Comparison of ENCODE assay signal across 8 cellular contexts in genomic region chr20:15708984-15709598, GRCh38.
DNase-seq lines count a peak whose midpoint lies in the region; ATAC-seq, FAIRE-seq and TF ChIP-seq lines count a peak whose summit lies in the region.

No MANE protein-coding gene starts in this region.

- POLR2A ChIA-PET in Panc1 (lab: Charles Lee): no interaction called here

- H3K9me3 ChIP-seq in Panc1 (ENCODE audit: control insufficient read depth, insufficient read depth, low read depth, low read length) (no peaks in the 10 kb centered on the region), pancreas (no peaks in the 10 kb centered on the region), suprapubic skin (no peaks in the 10 kb centered on the region)

- no peaks in the 10 kb centered on the region for H3K27me3 ChIP-seq in Panc1 (ENCODE audit: control insufficient read depth, insufficient read depth, low read length)
- H3K27me3 ChIP-seq in dorsolateral prefrontal cortex: no peaks in the 10 kb centered on the region
- H3K27me3 ChIP-seq in pancreas: no peaks in the 10 kb centered on the region
- H3K27me3 ChIP-seq in suprapubic skin: no peaks in the 10 kb centered on the region

- WGBS in pancreas, 2 donors: 55 to 57% methylated on average over 9 of the region's 9 CpGs
- 72% methylated on average over 9 of the region's 9 CpGs for WGBS in suprapubic skin

- intact Hi-C loops in Panc1 (cut with micrococcal nuclease; ENCODE audit: unreplicated experiment) (no loop called here), dorsolateral prefrontal cortex (cut with DNase I) (no loop called here), pancreas (cut with DNase I) (no loop called here)

- H3K27ac ChIP-seq in Panc1 (ENCODE audit: low read length): no peak overlapping the region
- no peak overlapping the region for H3K27ac ChIP-seq in dorsolateral prefrontal cortex
- no peak overlapping the region for H3K27ac ChIP-seq in pancreas
- H3K27ac ChIP-seq in suprapubic skin: no peak overlapping the region

- no peak for FAIRE-seq in pancreas (lab: Jason Lieb, UNC)

- no TSS peak for BruUV-seq in Panc1 (replicated peaks; lab: Mats Ljungman, UMichigan)

- in situ Hi-C loops in Panc1 (cut with HindIII; ENCODE audit: low pct_unique_long_range_greater_than_20kb, low sequenced_read_pairs): no loop called here

- DNase-seq in NCI-H82 (lab: John Stamatoyannopoulos, UW): peak; percentile 23
- DNase-seq in NCI-H82 treated with DMSO at 0.1 percent for 48 hours (lab: John Stamatoyannopoulos, UW; ENCODE audit: unreplicated experiment): no peak
- DNase-seq in Panc1 (ENCODE audit: low read depth, low spot score): no peak
- peak in 3 of 10 donors; percentile 45 to 48 (median 46) for DNase-seq in dorsolateral prefrontal cortex
- DNase-seq in pancreas: peak; percentile 20 to 85 (median 52)
- no peak for DNase-seq in suprapubic skin (ENCODE audit: low spot score in 2 of 2)
- DNase-seq in cortex of kidney (lab: John Stamatoyannopoulos, UW): no peak

- no peak for TF ChIP-seq EP300 in suprapubic skin (IDR thresholded peaks at IDR 0.05)

- peak; percentile 70 for TF ChIP-seq CTCF in Panc1 (IDR thresholded peaks at IDR 0.05)
- TF ChIP-seq CTCF in dorsolateral prefrontal cortex (IDR thresholded peaks at IDR 0.05 in 54 of 56, conservative IDR thresholded peaks at IDR 0.05 in 2 of 56; ENCODE audit: low read depth in 1 of 56, partially characterized antibody in 56 of 56): peak in 54 of 56 donors; percentile 19 to 71 (median 52)
- TF ChIP-seq CTCF in pancreas (IDR thresholded peaks at IDR 0.05): peak in 3 of 4 donors; percentile 28 to 45 (median 42)
- TF ChIP-seq CTCF in suprapubic skin (IDR thresholded peaks at IDR 0.05): no peak

- H3K36me3 ChIP-seq in Panc1 (ENCODE audit: control insufficient read depth, insufficient read depth, low read length): no peaks in the 10 kb centered on the region
- no peaks in the 10 kb centered on the region for H3K36me3 ChIP-seq in pancreas
- no peaks in the 10 kb centered on the region for H3K36me3 ChIP-seq in suprapubic skin

- CTCF ChIA-PET in Panc1 (lab: Charles Lee): no interaction called here

- peak; percentile 68 for ATAC-seq in HG02588 (IDR thresholded peaks at IDR 0.05; ENCODE audit: unreplicated experiment)
- ATAC-seq in Panc1: peak; percentile 60; the same call in 1 of the 2 replicates
- ATAC-seq in pancreas: peak; percentile 46 to 81 (median 67)

- H3K4me1 ChIP-seq in Panc1 (ENCODE audit: control insufficient read depth, insufficient read depth, low read length): no peaks in the 10 kb centered on the region
- H3K4me1 ChIP-seq in pancreas: no peaks in the 10 kb centered on the region
- no peaks in the 10 kb centered on the region for H3K4me1 ChIP-seq in suprapubic skin

- no peak for TF ChIP-seq POLR2A in suprapubic skin (IDR thresholded peaks at IDR 0.05)

- H3K4me3 ChIP-seq in Panc1 (ENCODE audit: low read depth in 2 of 2, low read length in 2 of 2) (no peak overlapping the region), dorsolateral prefrontal cortex (no peak overlapping the region), pancreas (no peak overlapping the region), suprapubic skin (no peak overlapping the region)

Comparison
In these comparisons a context has a peak if more than half of its experiments do, and no peak if none do; other contexts are left out.
1. DNase-seq: peak in NCI-H82 (single experiment) and pancreas (6 of 6); none in NCI-H82 treated with DMSO at 0.1 percent for 48 hours (single experiment), Panc1 (single experiment), suprapubic skin (0 of 2) and cortex of kidney (single experiment).
2. CTCF ChIP-seq: peak in Panc1 (single experiment), dorsolateral prefrontal cortex (54 of 56) and pancreas (3 of 4); none in suprapubic skin (0 of 2).
3. Peak in every context shown above with its lines, with median percentiles within 50 percentile points of each other: ATAC-seq.